Comparison of ENCODE assay signal across 12 cellular contexts in the genomic region with DNA sequence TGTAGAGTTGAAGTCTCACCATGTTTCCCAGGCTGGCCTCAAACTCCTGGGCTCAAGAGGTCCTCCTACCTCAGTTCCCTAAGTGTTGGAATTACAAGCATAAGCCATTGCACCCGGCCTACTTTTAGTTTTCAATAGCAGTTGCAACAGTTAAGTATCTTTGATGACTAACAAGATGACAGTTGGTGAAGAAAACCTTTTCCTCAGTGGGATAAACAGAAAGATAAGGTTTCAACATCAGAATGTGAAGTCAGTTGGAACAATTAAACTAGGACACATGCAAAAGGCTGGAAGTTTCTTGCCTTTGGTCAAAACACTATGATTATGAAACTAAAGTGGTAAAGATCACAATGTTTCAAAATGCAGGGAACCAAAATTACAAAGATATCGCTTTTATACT.
A peak's percentile ranks its signal among the peaks of the same experiment; 100 is the strongest.
DNase-seq lines count a peak whose midpoint lies in the region; ATAC-seq and TF ChIP-seq lines count a peak whose summit lies in the region.
"Had no signal": no experiment of that assay in that cellular context is flagged by ENCODE, and none has a peak within 500 bp of the region (broad histone marks: within the 10 kb centered on the region; RNA-seq: fewer than 3 reads in every experiment).

No MANE protein-coding gene starts in this region.

- peaks cover 4% of the 10 kb centered on the region for H3K9me2 ChIP-seq in hepatocyte (replicated peaks; ENCODE audit: insufficient read depth)

- ATAC-seq in upper lobe of right lung: no peak
- ATAC-seq in stimulated activated naive B cell treated with anti-CD40 and anti-IgM and Interleukin-4, amounts not matched to agents 10 μg/mL and 1 μg/mL and 100 μg/mL, for 72 hours (replicated peaks): no peak
- ATAC-seq: activated CD4-positive, CD25-positive, alpha-beta regulatory T cell treated with anti-CD3 and anti-CD28 coated beads, Interleukin-2, amount 50 U/mL, for 24 hours had no signal

- H3K9ac ChIP-seq in mammary epithelial cell (ENCODE audit: insufficient read depth, low read length): no peak overlapping the region

- H3K9me3 ChIP-seq in mammary epithelial cell (replicated peaks; ENCODE audit: insufficient read depth, low read length) (no peaks in the 10 kb centered on the region), SJSA1 (replicated peaks) (no peaks in the 10 kb centered on the region), hepatocyte (ENCODE audit: low read depth) (no peaks in the 10 kb centered on the region), upper lobe of right lung (no peaks in the 10 kb centered on the region), ascending aorta (no peaks in the 10 kb centered on the region)
- H3K9me3 ChIP-seq: pancreas had no signal

- H3K9me3 Mint-ChIP-seq in MCF 10A (ENCODE audit: unreplicated experiment): no peaks in the 10 kb centered on the region
- H3K9me3 Mint-ChIP-seq in stimulated activated naive B cell treated with anti-CD40 and anti-IgM and Interleukin-4, amounts not matched to agents 10 μg/mL and 1 μg/mL and 100 μg/mL, for 72 hours: no peaks in the 10 kb centered on the region

- no peaks in the 10 kb centered on the region for H3K36me3 Mint-ChIP-seq in MCF 10A (ENCODE audit: insufficient read depth, unreplicated experiment)
- H3K36me3 Mint-ChIP-seq in stimulated activated naive B cell treated with anti-CD40 and anti-IgM and Interleukin-4, amounts not matched to agents 10 μg/mL and 1 μg/mL and 100 μg/mL, for 72 hours: no peaks in the 10 kb centered on the region

- no peak overlapping the region for H3K4me3 Mint-ChIP-seq in MCF 10A (ENCODE audit: unreplicated experiment)
- no peak overlapping the region for H3K4me3 Mint-ChIP-seq in stimulated activated naive B cell treated with anti-CD40 and anti-IgM and Interleukin-4, amounts not matched to agents 10 μg/mL and 1 μg/mL and 100 μg/mL, for 72 hours

- H3K4me3 ChIP-seq in mammary epithelial cell (replicated peaks in 1 of 3; ENCODE audit: insufficient read depth in 1 of 3, low read depth in 2 of 3, low read length in 3 of 3): no peak overlapping the region
- no peak overlapping the region for H3K4me3 ChIP-seq in SJSA1
- H3K4me3 ChIP-seq in hepatocyte: no peak overlapping the region
- H3K4me3 ChIP-seq in upper lobe of right lung: no peak overlapping the region
- H3K4me3 ChIP-seq in ascending aorta: no peak overlapping the region
- H3K4me3 ChIP-seq: pancreas had no signal

- H3K27ac ChIP-seq in mammary epithelial cell (ENCODE audit: insufficient read depth, low read depth, low read length) (no peak overlapping the region), SJSA1 (peak overlapping the region; percentile 77), hepatocyte (peak overlapping the region; percentile 24), upper lobe of right lung (peak overlapping the region; percentile 60), ascending aorta (no peak overlapping the region)
- H3K27ac ChIP-seq: pancreas had no signal

- DNase-seq in MCF 10A (ENCODE audit: unreplicated experiment): peak; percentile 49
- no peak for DNase-seq in mammary epithelial cell
- DNase-seq in SJSA1 (ENCODE audit: low read depth in 1 of 2, low spot score in 2 of 2): peak; percentile 52 to 62
- DNase-seq in hepatocyte (ENCODE audit: low spot score): no peak
- no peak for DNase-seq in upper lobe of right lung
- DNase-seq in activated CD8-positive, alpha-beta memory T cell treated with anti-CD3 and anti-CD28 coated beads for 24 hours: no peak
- no peak for DNase-seq in stimulated activated naive B cell treated with anti-CD40 and anti-IgM and Interleukin-4, amounts not matched to agents 10 μg/mL and 1 μg/mL and 100 μg/mL, for 72 hours
- no peak for DNase-seq in ascending aorta (ENCODE audit: low spot score in 2 of 2)
- DNase-seq: activated effector memory CD4-positive, alpha-beta T cell treated with Interleukin-2 at 50 U/mL for 16 hours; NCI-H2029 treated with DMSO at 0.1 percent for 48 hours; pancreas had no signal

- in situ Hi-C loops in mammary epithelial cell (cut with MboI; ENCODE audit: low sequenced_read_pairs in 2 of 2): no loop called here

- no peaks in the 10 kb centered on the region for H3K27me3 ChIP-seq in mammary epithelial cell (ENCODE audit: insufficient read depth, low read length)
- H3K27me3 ChIP-seq in SJSA1 (replicated peaks): no peaks in the 10 kb centered on the region
- H3K27me3 ChIP-seq in hepatocyte: no peaks in the 10 kb centered on the region
- H3K27me3 ChIP-seq in upper lobe of right lung: no peaks in the 10 kb centered on the region
- no peaks in the 10 kb centered on the region for H3K27me3 ChIP-seq in ascending aorta
- H3K27me3 ChIP-seq: pancreas had no signal

- WGBS in mammary epithelial cell (ENCODE audit: low coverage, missing lambda C conversion rate): 96% methylated on average over 2 of the region's 2 CpGs
- WGBS in hepatocyte (ENCODE audit: low lambda C conversion rate, missing lambda C conversion rate): 63% methylated on average over 2 of the region's 2 CpGs

- H4K20me1 ChIP-seq in mammary epithelial cell (ENCODE audit: insufficient read depth, low read length) (no peaks in the 10 kb centered on the region), hepatocyte (ENCODE audit: insufficient read depth, poor library complexity, severe bottlenecking) (no peaks in the 10 kb centered on the region)

- no peaks in the 10 kb centered on the region for H3K27me3 Mint-ChIP-seq in MCF 10A (ENCODE audit: insufficient read depth, unreplicated experiment)
- no peaks in the 10 kb centered on the region for H3K27me3 Mint-ChIP-seq in stimulated activated naive B cell treated with anti-CD40 and anti-IgM and Interleukin-4, amounts not matched to agents 10 μg/mL and 1 μg/mL and 100 μg/mL, for 72 hours

- H2AFZ ChIP-seq in mammary epithelial cell (ENCODE audit: low read depth, low read length) (no peak overlapping the region), hepatocyte (no peak overlapping the region)

- BruUV-seq in MCF 10A (replicated peaks; lab: Mats Ljungman, UMichigan) (no TSS peak), mammary epithelial cell (replicated peaks; lab: Mats Ljungman, UMichigan) (no TSS peak)

- CTCF ChIA-PET in MCF 10A (lab: Yijun Ruan, JAX) (no interaction called here), mammary epithelial cell (lab: Charles Lee; ENCODE audit: low non-redundant PET) (no interaction called here)

- dilution Hi-C loops in mammary epithelial cell (cut with HindIII; ENCODE audit: low sequenced_read_pairs): no loop called here

- H3K4me2 ChIP-seq in mammary epithelial cell (ENCODE audit: insufficient read depth, low read depth, low read length) (no peak overlapping the region), hepatocyte (no peak overlapping the region)

- no peak for TF ChIP-seq CTCF in MCF 10A (IDR thresholded peaks at IDR 0.05; ENCODE audit: unreplicated experiment)
- no peak for TF ChIP-seq CTCF in mammary epithelial cell (conservative IDR thresholded peaks at IDR 0.05 in 1 of 2, IDR thresholded peaks at IDR 0.05 in 1 of 2; ENCODE audit: extremely low read depth in 1 of 2, insufficient read depth in 1 of 2, low read depth in 1 of 2, low read length in 2 of 2)
- no peak for TF ChIP-seq CTCF in hepatocyte (IDR thresholded peaks at IDR 0.05; ENCODE audit: poor library complexity)
- no peak for TF ChIP-seq CTCF in upper lobe of right lung (IDR thresholded peaks at IDR 0.05)
- TF ChIP-seq CTCF in ascending aorta (IDR thresholded peaks at IDR 0.05): no peak

- H3K79me2 ChIP-seq in mammary epithelial cell (ENCODE audit: insufficient read depth, low read length): no peaks in the 10 kb centered on the region
- no peaks in the 10 kb centered on the region for H3K79me2 ChIP-seq in hepatocyte

- no peaks in the 10 kb centered on the region for H3K4me1 Mint-ChIP-seq in MCF 10A (ENCODE audit: insufficient read depth, unreplicated experiment)
- H3K4me1 Mint-ChIP-seq in stimulated activated naive B cell treated with anti-CD40 and anti-IgM and Interleukin-4, amounts not matched to agents 10 μg/mL and 1 μg/mL and 100 μg/mL, for 72 hours: no peaks in the 10 kb centered on the region

- intact Hi-C loops in MCF 10A (cut with micrococcal nuclease) (no loop called here), mammary epithelial cell (cut with micrococcal nuclease) (no loop called here), upper lobe of right lung (cut with DNase I) (no loop called here), ascending aorta (cut with DNase I) (no loop called here)

- no peaks in the 10 kb centered on the region for H3K36me3 ChIP-seq in mammary epithelial cell (ENCODE audit: insufficient read depth, low read length)
- H3K36me3 ChIP-seq in SJSA1: no peaks in the 10 kb centered on the region
- no peaks in the 10 kb centered on the region for H3K36me3 ChIP-seq in hepatocyte (replicated peaks; ENCODE audit: insufficient read depth, low read depth)
- no peaks in the 10 kb centered on the region for H3K36me3 ChIP-seq in upper lobe of right lung
- no peaks in the 10 kb centered on the region for H3K36me3 ChIP-seq in ascending aorta
- H3K36me3 ChIP-seq: pancreas had no signal

- H3K4me1 ChIP-seq in mammary epithelial cell (ENCODE audit: insufficient read depth, low read length): no peaks in the 10 kb centered on the region
- peaks cover 25% of the 10 kb centered on the region for H3K4me1 ChIP-seq in SJSA1 (replicated peaks)
- H3K4me1 ChIP-seq in hepatocyte (ENCODE audit: insufficient read depth): peaks cover 4% of the 10 kb centered on the region
- H3K4me1 ChIP-seq in upper lobe of right lung: peaks cover 16% of the 10 kb centered on the region
- peaks cover 5 to 14% of the 10 kb centered on the region in 2 donors for H3K4me1 ChIP-seq in ascending aorta
- H3K4me1 ChIP-seq: pancreas had no signal

- POLR2A ChIA-PET in MCF 10A (lab: Yijun Ruan, JAX): no interaction called here

- H3K27ac Mint-ChIP-seq in MCF 10A (ENCODE audit: low read depth, unreplicated experiment): no peak overlapping the region
- H3K27ac Mint-ChIP-seq in stimulated activated naive B cell treated with anti-CD40 and anti-IgM and Interleukin-4, amounts not matched to agents 10 μg/mL and 1 μg/mL and 100 μg/mL, for 72 hours: no peak overlapping the region

Comparison
In these comparisons a context has a peak if more than half of its experiments do, and no peak if none do; other contexts are left out.
1. DNase-seq: peak in MCF 10A (single experiment) and SJSA1 (2 of 2); none in mammary epithelial cell (single experiment), hepatocyte (single experiment), upper lobe of right lung (single experiment), activated CD8-positive, alpha-beta memory T cell treated with anti-CD3 and anti-CD28 coated beads for 24 hours (single experiment), stimulated activated naive B cell treated with anti-CD40 and anti-IgM and Interleukin-4, amounts not matched to agents 10 μg/mL and 1 μg/mL and 100 μg/mL, for 72 hours (single experiment) and ascending aorta (0 of 2).
2. H3K27ac ChIP-seq: peak in SJSA1 (single experiment), hepatocyte (single experiment) and upper lobe of right lung (single experiment); none in mammary epithelial cell (single experiment) and ascending aorta (0 of 2).